14 cellular contexts compared by ENCODE assay signal in the genomic region with DNA sequence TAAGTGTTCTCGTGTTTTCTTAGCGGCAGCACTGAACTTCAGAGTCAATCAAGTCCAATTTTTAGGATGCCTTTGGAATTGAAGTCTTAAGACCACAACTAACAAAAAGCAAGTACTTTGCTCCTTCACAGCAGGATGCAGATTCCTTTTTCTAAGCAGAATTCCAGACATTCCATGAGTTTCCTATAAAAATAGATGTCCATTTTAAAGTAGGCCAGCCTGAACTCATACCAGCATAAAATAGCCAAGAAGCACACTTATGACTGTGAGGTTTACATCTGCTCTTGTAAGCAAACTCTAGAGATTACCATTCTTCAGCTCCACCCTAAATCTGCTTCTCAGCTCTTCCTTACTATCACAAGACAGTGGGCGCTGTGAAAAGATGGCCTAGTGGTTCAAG.
DNase-seq lines count a peak whose midpoint lies in the region; FAIRE-seq and TF ChIP-seq lines count a peak whose summit lies in the region.
"Had no signal": no experiment of that assay in that cellular context is flagged by ENCODE, and none has a peak within 500 bp of the region (broad histone marks: within the 10 kb centered on the region; RNA-seq: fewer than 3 reads in every experiment).

No MANE protein-coding gene starts in this region.

- H3K9me1 ChIP-seq in endothelial cell of umbilical vein (replicated peaks; ENCODE audit: control insufficient read depth, extremely low read depth, insufficient read depth, low read length): no peaks in the 10 kb centered on the region

- no peaks in the 10 kb centered on the region for H3K27me3 Mint-ChIP-seq in mesothelial cell of epicardium (ENCODE audit: low read depth)
- H3K27me3 Mint-ChIP-seq: activated CD4-positive, alpha-beta memory T cell treated with anti-CD3 and anti-CD28 coated beads for 36 hours had no signal

- peak overlapping the region; percentile 66 for H3K27ac Mint-ChIP-seq in mesothelial cell of epicardium
- H3K27ac Mint-ChIP-seq: activated CD4-positive, alpha-beta memory T cell treated with anti-CD3 and anti-CD28 coated beads for 36 hours; activated naive CD4-positive, alpha-beta T cell treated with anti-CD3 and anti-CD28 coated beads for 36 hours had no signal

- peaks cover 17% of the 10 kb centered on the region for H3K4me1 ChIP-seq in endothelial cell of umbilical vein (ENCODE audit: control insufficient read depth, extremely low read depth, insufficient read depth, low read length)

- no TSS peak for BruUV-seq in endothelial cell of umbilical vein (replicated peaks; lab: Mats Ljungman, UMichigan)

- POLR2A ChIA-PET in endothelial cell of umbilical vein (lab: Charles Lee): no interaction called here

- peak overlapping the region; percentile 12 for H3K4me2 ChIP-seq in endothelial cell of umbilical vein (ENCODE audit: insufficient read depth, low read length)

- peak overlapping the region; percentile 86 for H2AFZ ChIP-seq in endothelial cell of umbilical vein (ENCODE audit: low read depth, low read length)

- FAIRE-seq in endothelial cell of umbilical vein (lab: Jason Lieb, UNC): peak; percentile 66
- FAIRE-seq: small intestine had no signal

- H3K36me3 ChIP-seq in endothelial cell of umbilical vein (ENCODE audit: control insufficient read depth in 2 of 2, extremely low read depth in 1 of 2, insufficient read depth in 2 of 2, low read length in 2 of 2): no peaks in the 10 kb centered on the region
- H3K36me3 ChIP-seq: upper lobe of left lung had no signal

- DNase-seq in AG09309 (ENCODE audit: low read depth): peak; percentile 75
- peak; percentile 6 for DNase-seq in NCI-H226
- peak; percentile 53 for DNase-seq in endothelial cell of umbilical vein (ENCODE audit: low read depth, low spot score)
- no peak for DNase-seq in mesothelial cell of epicardium (ENCODE audit: low spot score in 2 of 2, unreplicated experiment in 2 of 2)
- no peak for DNase-seq in DMS153 treated with DMSO at 0.1 percent for 48 hours (lab: John Stamatoyannopoulos, UW; ENCODE audit: unreplicated experiment)
- no peak for DNase-seq in NCI-H510A treated with DMSO at 0.1 percent for 48 hours (lab: John Stamatoyannopoulos, UW)
- DNase-seq in NCI-H748 treated with DMSO at 0.1 percent for 48 hours (lab: John Stamatoyannopoulos, UW): no peak
- no peak for DNase-seq in activated CD8-positive, alpha-beta memory T cell treated with anti-CD3 and anti-CD28 coated beads for 24 hours
- DNase-seq: activated CD4-positive, alpha-beta memory T cell treated with anti-CD3 and anti-CD28 coated beads for 36 hours; activated naive CD4-positive, alpha-beta T cell treated with anti-CD3 and anti-CD28 coated beads for 36 hours; NCI-H1694 treated with DMSO at 0.1 percent for 48 hours; small intestine; upper lobe of left lung had no signal

- H3K36me3 Mint-ChIP-seq in mesothelial cell of epicardium: no peaks in the 10 kb centered on the region
- H3K36me3 Mint-ChIP-seq: activated CD4-positive, alpha-beta memory T cell treated with anti-CD3 and anti-CD28 coated beads for 36 hours had no signal

- no peaks in the 10 kb centered on the region for H3K9me3 Mint-ChIP-seq in mesothelial cell of epicardium
- H3K9me3 Mint-ChIP-seq: activated CD4-positive, alpha-beta memory T cell treated with anti-CD3 and anti-CD28 coated beads for 36 hours; activated naive CD4-positive, alpha-beta T cell treated with anti-CD3 and anti-CD28 coated beads for 36 hours had no signal

- no peaks in the 10 kb centered on the region for H3K79me2 ChIP-seq in endothelial cell of umbilical vein (ENCODE audit: control insufficient read depth, insufficient read depth, low read length)

- H3K27ac ChIP-seq in endothelial cell of umbilical vein (ENCODE audit: insufficient read depth, low read depth, low read length): peak overlapping the region; percentile 2
- H3K27ac ChIP-seq: C4-2B, upper lobe of left lung had no signal

- H3K9ac ChIP-seq in endothelial cell of umbilical vein (replicated peaks; ENCODE audit: extremely low read depth, insufficient read depth, low read length): no peak overlapping the region

- H4K20me1 ChIP-seq in endothelial cell of umbilical vein (replicated peaks; ENCODE audit: control insufficient read depth, extremely low read depth, insufficient read depth, low read length): no peaks in the 10 kb centered on the region

- H3K4me1 Mint-ChIP-seq in mesothelial cell of epicardium: peaks cover 45% of the 10 kb centered on the region

- TF ChIP-seq CTCF in AG09309 (IDR thresholded peaks at IDR 0.05; ENCODE audit: control insufficient read depth, insufficient read depth, low read depth, low read length, missing control alignments) (no peak), endothelial cell of umbilical vein (IDR thresholded peaks at IDR 0.05; ENCODE audit: extremely low read depth in 1 of 2, insufficient read depth in 1 of 2, low read depth in 1 of 2, low read length in 2 of 2) (no peak), mesothelial cell of epicardium (IDR thresholded peaks at IDR 0.05; ENCODE audit: unreplicated experiment) (no peak)

- H3K4me3 Mint-ChIP-seq in mesothelial cell of epicardium: no peak overlapping the region
- H3K4me3 Mint-ChIP-seq: activated CD4-positive, alpha-beta memory T cell treated with anti-CD3 and anti-CD28 coated beads for 36 hours; activated naive CD4-positive, alpha-beta T cell treated with anti-CD3 and anti-CD28 coated beads for 36 hours had no signal

- no peak overlapping the region for H3K4me3 ChIP-seq in AG09309 (ENCODE audit: control insufficient read depth, low read depth, low read length)
- no peak overlapping the region for H3K4me3 ChIP-seq in endothelial cell of umbilical vein (replicated peaks in 1 of 3; ENCODE audit: insufficient read depth in 1 of 3, low read depth in 1 of 3, low read length in 3 of 3)
- H3K4me3 ChIP-seq: upper lobe of left lung had no signal

- H3K27me3 ChIP-seq in endothelial cell of umbilical vein (ENCODE audit: control insufficient read depth in 2 of 2, insufficient read depth in 2 of 2, low read length in 2 of 2): no peaks in the 10 kb centered on the region
- H3K27me3 ChIP-seq: upper lobe of left lung had no signal

- no peak for TF ChIP-seq POLR2A in endothelial cell of umbilical vein (IDR thresholded peaks at IDR 0.05; ENCODE audit: low read depth, low read length)

- intact Hi-C loops in endothelial cell of umbilical vein (cut with micrococcal nuclease): no loop called here

- H3K9me3 ChIP-seq in endothelial cell of umbilical vein (replicated peaks; ENCODE audit: control insufficient read depth, insufficient read depth, low read length): no peaks in the 10 kb centered on the region
- H3K9me3 ChIP-seq: upper lobe of left lung had no signal

- CTCF ChIA-PET in endothelial cell of umbilical vein (lab: Charles Lee): interaction anchor here (1.1 to 3.7 kb wide), 3 partner anchors 12 to 90 kb away, joined by 3 to 23 read pairs (median 4); no protein-coding TSS in a partner anchor

- dilution Hi-C loops in endothelial cell of umbilical vein (cut with MboI; ENCODE audit: extremely low pct_ligation_motif_present, low sequenced_read_pairs): no loop called here

TF ChIP-seq in endothelial cell of umbilical vein, 7 proteins besides CTCF, POLR2A, EP300 and RAD21:
- TF ChIP-seq JUN (IDR thresholded peaks at IDR 0.05; ENCODE audit: borderline replicate concordance, insufficient read depth, insufficient read length, low read depth) (no peak), POLR2AphosphoS5 (IDR thresholded peaks at IDR 0.05; ENCODE audit: insufficient read depth, low read depth, low read length) (no peak), EZH2 (IDR thresholded peaks at IDR 0.05; ENCODE audit: borderline replicate concordance, low read depth, low read length, severe bottlenecking) (no peak), MYC (IDR thresholded peaks at IDR 0.05; ENCODE audit: low read depth, low read length) (no peak), GATA2 (IDR thresholded peaks at IDR 0.05; ENCODE audit: insufficient read depth, insufficient read length, low read depth, low read length) (no peak), FOS (IDR thresholded peaks at IDR 0.05; ENCODE audit: borderline replicate concordance, insufficient read depth, low read length) (no peak)
- TF ChIP-seq, protein P1, sequence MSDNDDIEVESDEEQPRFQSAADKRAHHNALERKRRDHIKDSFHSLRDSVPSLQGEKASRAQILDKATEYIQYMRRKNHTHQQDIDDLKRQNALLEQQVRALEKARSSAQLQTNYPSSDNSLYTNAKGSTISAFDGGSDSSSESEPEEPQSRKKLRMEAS (IDR thresholded peaks at IDR 0.05; ENCODE audit: insufficient read depth, insufficient read length): no peak

Comparison
In these comparisons a context has a peak if more than half of its experiments do, and no peak if none do; other contexts are left out.
1. DNase-seq: peak in AG09309 (single experiment), NCI-H226 (single experiment) and endothelial cell of umbilical vein (single experiment); none in mesothelial cell of epicardium (0 of 2), DMS153 treated with DMSO at 0.1 percent for 48 hours (single experiment), NCI-H510A treated with DMSO at 0.1 percent for 48 hours (single experiment), NCI-H748 treated with DMSO at 0.1 percent for 48 hours (single experiment) and activated CD8-positive, alpha-beta memory T cell treated with anti-CD3 and anti-CD28 coated beads for 24 hours (single experiment).